In the genomic region with DNA sequence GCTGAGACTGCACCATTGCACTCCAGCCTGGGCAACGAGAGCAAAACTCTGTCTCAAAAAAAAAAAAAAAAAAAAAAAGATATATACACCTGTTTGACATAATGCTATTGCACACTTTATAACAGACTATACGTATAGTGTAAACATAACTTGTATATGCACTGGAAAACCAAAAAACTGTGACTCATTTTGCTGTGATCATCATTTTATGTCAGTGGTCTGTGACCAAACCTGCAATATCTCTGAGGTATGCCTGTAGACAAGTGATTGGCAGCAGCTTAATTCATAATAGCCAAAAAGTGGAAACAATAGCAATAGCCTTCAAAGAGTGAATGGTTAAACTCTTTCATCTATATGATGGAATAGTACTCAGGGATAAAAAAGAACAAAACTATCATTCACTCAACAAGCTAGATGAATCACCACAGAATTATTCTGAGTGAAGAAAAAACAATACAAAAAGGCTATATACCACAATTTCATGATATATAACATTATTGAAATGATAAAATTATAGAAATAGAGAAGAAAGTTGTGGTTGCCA, we compare ENCODE assay signal across 32 cellular contexts.
"Had no signal": no experiment of that assay in that cellular context is flagged by ENCODE, and none has a peak within 500 bp of the region (broad histone marks: within the 10 kb centered on the region; RNA-seq: fewer than 3 reads in every experiment).

No MANE protein-coding gene starts in this region.

- H3K27me3 ChIP-seq: MG63, SJCRH30 had no signal

- DNase-seq: Kasumi-1, MG63, NCI-H1048, NCI-H1092 treated with DMSO at 0.1 percent for 48 hours, NCI-H1105 treated with DMSO at 0.1 percent for 48 hours, NCI-H1417, NCI-H1436, NCI-H1694, NCI-H187, NCI-H1930, NCI-H2029 treated with DMSO at 0.1 percent for 48 hours, NCI-H2081 treated with DMSO at 0.1 percent for 48 hours, NCI-H2107, NCI-H2171, NCI-H226, NCI-H446 treated with DMSO at 0.1 percent for 48 hours, NCI-H510A, NCI-H524, NCI-H526, NCI-H69, NCI-H748 treated with DMSO at 0.1 percent for 48 hours, NCI-H82, PC-9, SHP77, SIG-M5, SJCRH30 had no signal

- H3K27ac ChIP-seq: PC-9, RWPE1, SJCRH30, SK-N-MC had no signal

- ATAC-seq: Panc1, Right ventricle myocardium inferior, SK-N-SH treated with all-trans-retinoic acid at 6 μM for 48 hours had no signal

- H3K9me3 ChIP-seq: MG63, SJCRH30 had no signal

- H3K4me2 ChIP-seq: PC-9 had no signal

- H3K4me3 ChIP-seq: MG63, PC-9, SJCRH30, SK-N-MC had no signal

- H3K4me1 ChIP-seq: SJCRH30 had no signal

- H2AFZ ChIP-seq: PC-9 had no signal

- FAIRE-seq: RCC 7860 had no signal

- H3K36me3 ChIP-seq: MG63, SJCRH30 had no signal
